19 cellular contexts compared by ENCODE assay signal in the genomic region with DNA sequence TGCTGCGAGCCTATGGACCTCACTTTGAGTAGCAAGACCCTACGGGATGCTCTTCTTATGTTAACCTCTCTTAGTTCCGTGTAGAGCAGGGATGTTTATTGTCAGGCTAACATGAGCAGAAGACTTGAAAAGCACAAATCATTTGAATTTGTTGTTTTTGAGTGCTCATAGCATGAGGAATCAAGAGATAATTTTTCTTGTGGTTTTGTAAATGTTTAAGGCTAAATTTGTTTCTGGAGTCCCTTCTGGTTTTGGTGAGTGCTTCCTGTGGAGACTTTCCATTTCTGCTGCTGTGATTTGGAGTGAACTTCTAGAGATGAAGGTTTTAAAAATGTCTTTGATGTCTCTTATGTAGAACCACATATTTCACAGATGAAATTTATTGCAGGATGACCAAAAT.
"Had no signal": no experiment of that assay in that cellular context is flagged by ENCODE, and none has a peak within 500 bp of the region (broad histone marks: within the 10 kb centered on the region; RNA-seq: fewer than 3 reads in every experiment).

No MANE protein-coding gene starts in this region.

- H3K4me3 ChIP-seq: adrenal gland, ascending aorta, skin epidermis, thoracic aorta, vagina had no signal

- H3K4me1 ChIP-seq: adrenal gland, parathyroid adenoma had no signal

- ATAC-seq: activated naive CD4-positive, alpha-beta T cell treated with anti-CD3 and anti-CD28 coated beads, Interleukin-2, amount 50 U/mL, for 72 hours; right cardiac atrium; stimulated activated naive B cell treated with anti-CD40 and anti-IgM and Interleukin-4, amounts not matched to agents 10 μg/mL and 1 μg/mL and 100 μg/mL, for 72 hours; T-cell had no signal

- H3K27ac ChIP-seq: adrenal gland, ascending aorta, parathyroid adenoma, thoracic aorta, vagina, WERI-Rb-1 had no signal

- H3K27me3 ChIP-seq: adrenal gland, ascending aorta, vagina had no signal

- DNase-seq: activated CD4-positive, alpha-beta T cell treated with anti-CD3 and anti-CD28 coated beads for 1 hour; activated T-cell treated with anti-CD3 and anti-CD28 coated beads, Interleukin-2, amount 50 U/mL, for 1 hour; adrenal gland; cortex of kidney; glutamatergic neuron; hippocampal formation; nucleus accumbens; right cardiac atrium; stimulated activated CD4-positive, alpha-beta T cell treated with anti-CD3 and anti-CD28 coated beads, Interleukin-2, amount 100 ng/mL, for 48 hours; stimulated activated CD8-positive, alpha-beta memory T cell treated with anti-CD3 and anti-CD28 coated beads, Interleukin-4, amount 100 ng/mL, for 48 hours; stimulated activated naive B cell treated with anti-CD40 and anti-IgM and Interleukin-4, amounts not matched to agents 10 μg/mL and 1 μg/mL and 100 μg/mL, for 72 hours; T-cell; WERI-Rb-1 had no signal
